In the genomic region with DNA sequence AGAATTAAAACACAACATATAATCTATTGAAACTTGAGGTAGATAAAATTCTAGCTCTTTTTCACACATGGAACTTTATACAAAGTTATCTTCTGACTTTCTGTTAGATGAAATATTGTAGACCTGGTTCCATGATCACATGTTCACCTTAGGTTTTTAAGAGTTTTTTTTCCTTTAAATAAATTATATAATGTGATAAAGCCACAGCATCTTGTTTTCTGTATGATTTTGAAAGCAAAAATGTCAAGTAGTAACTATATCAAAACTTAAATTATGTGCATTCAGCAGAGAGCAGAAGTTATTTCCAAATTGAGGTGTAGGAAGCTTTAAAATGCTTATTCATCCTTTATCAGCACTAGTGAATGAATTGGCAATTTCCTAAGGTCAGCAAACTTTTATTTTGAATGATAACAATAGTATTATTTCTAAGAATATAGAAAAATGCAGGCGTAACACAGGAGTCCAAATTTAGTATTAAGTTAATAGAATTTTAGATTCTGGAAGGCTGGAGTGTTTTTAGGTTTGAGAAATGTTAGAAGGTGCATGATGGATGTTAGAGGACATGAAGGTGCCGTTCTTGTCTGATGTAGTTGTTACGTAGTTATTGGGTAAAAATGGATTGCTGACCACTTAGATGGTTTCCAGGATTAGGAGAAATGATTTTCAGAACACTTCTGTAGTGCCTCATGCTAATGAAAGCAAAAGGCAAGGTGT, we compare ENCODE assay signal across 19 cellular contexts.
"Had no signal": no experiment of that assay in that cellular context is flagged by ENCODE, and none has a peak within 500 bp of the region (broad histone marks: within the 10 kb centered on the region; RNA-seq: fewer than 3 reads in every experiment).

No MANE protein-coding gene starts in this region.

- FAIRE-seq: endometrium, small intestine had no signal

- H3K9me3 ChIP-seq: esophagus squamous epithelium, prostate gland, suprapubic skin had no signal

- DNase-seq: activated CD4-positive, alpha-beta T cell treated with anti-CD3 and anti-CD28 coated beads for 1 hour; activated CD4-positive, alpha-beta T cell treated with anti-CD3 and anti-CD28 coated beads, Interleukin-2, amount 50 U/mL, for 4 hours; activated gamma-delta T cell; activated T-cell treated with anti-CD3 and anti-CD28 coated beads, Interleukin-2, amount 50 U/mL, for 4 hours; esophagus squamous epithelium; foreskin fibroblast; glutamatergic neuron; mesendoderm; nucleus accumbens; right cardiac atrium; small intestine; stimulated activated naive CD8-positive, alpha-beta T cell treated with anti-CD3 and anti-CD28 coated beads, Interleukin-15, Interleukin-2, amounts not matched to agents 100 U/mL and 50 U/mL, for 24 hours had no signal

- H3K27ac Mint-ChIP-seq: natural killer cell treated with Interleukin-12 subunit alpha and Interleukin-12 subunit beta and Interleukin-15 and Interleukin-18, amount 100 ng/mL, for 72 hours had no signal

- H3K27ac ChIP-seq: esophagus squamous epithelium, prostate gland, suprapubic skin, VCaP had no signal

- H3K27me3 Mint-ChIP-seq: natural killer cell treated with Interleukin-12 subunit alpha and Interleukin-12 subunit beta and Interleukin-15 and Interleukin-18, amount 100 ng/mL, for 72 hours; type B pancreatic cell had no signal

- H3K4me1 ChIP-seq: prostate gland had no signal

- H3K4me3 ChIP-seq: esophagus squamous epithelium, prostate gland, suprapubic skin had no signal

- H3K4me3 Mint-ChIP-seq: activated T-cell treated with anti-CD3 and anti-CD28 coated beads, Interleukin-2, amount 50 U/mL, for 4 hours; natural killer cell treated with Interleukin-12 subunit alpha and Interleukin-12 subunit beta and Interleukin-15 and Interleukin-18, amount 100 ng/mL, for 72 hours; type B pancreatic cell had no signal

- H3K27me3 ChIP-seq: esophagus squamous epithelium, suprapubic skin had no signal

- ATAC-seq: activated naive CD4-positive, alpha-beta T cell treated with anti-CD3 and anti-CD28 coated beads, Interleukin-2, amount 50 U/mL, for 72 hours; activated T-cell treated with anti-CD3 and anti-CD28 coated beads, Interleukin-2, amount 50 U/mL, for 4 hours; natural killer cell treated with Interleukin-12 subunit alpha and Interleukin-12 subunit beta and Interleukin-15 and Interleukin-18, amount 100 ng/mL, for 72 hours; right cardiac atrium; stimulated activated naive CD8-positive, alpha-beta T cell treated with anti-CD3 and anti-CD28 coated beads, Interleukin-15, Interleukin-2, amounts not matched to agents 100 U/mL and 50 U/mL, for 24 hours had no signal

- H3K36me3 ChIP-seq: prostate gland had no signal
